Comparison of ENCODE assay signal across 3 cellular contexts in the genomic region with DNA sequence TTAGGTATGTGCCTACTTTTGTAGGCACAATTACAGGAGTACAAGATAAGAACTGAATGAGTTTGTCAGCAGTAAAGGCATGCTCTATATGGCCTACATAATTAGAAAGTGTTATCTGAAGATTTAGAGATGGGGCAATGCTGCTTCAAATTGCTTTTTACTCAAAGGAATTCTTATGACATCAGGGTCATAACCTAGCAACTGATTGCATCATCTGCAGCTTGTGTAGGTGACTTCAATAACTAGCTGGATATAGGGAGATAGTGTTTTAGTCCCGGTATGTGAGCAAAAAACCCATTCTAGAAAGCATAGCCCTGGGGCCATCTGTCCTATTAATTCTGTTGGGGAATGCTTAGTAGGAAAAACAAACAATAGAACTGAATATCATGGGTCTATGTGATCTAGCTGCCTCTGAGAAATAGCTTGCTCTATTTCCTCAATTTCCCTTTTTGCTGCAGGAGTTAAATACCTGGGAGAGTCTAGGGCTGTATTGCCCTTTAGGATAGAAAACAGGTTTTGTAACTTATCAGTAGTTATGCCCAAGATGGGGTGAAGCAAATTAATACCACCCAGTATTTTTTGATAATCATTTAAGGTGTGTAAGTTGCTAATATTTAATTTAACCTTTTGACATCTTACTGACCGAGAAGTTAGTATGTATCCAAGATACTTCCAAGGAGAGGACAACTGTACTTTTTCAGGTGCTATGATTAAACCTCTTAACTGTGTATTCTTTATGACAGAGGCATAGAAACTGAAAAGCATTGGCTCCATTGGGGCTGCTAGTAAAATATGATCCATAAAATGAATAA. TPM values are rescaled to one million over a fixed set of nuclear protein-coding genes. Genes with fewer than 3 reads are reported as not detected.
"Had no signal": no experiment of that assay in that cellular context is flagged by ENCODE, and none has a peak within 500 bp of the region (broad histone marks: within the 10 kb centered on the region; RNA-seq: fewer than 3 reads in every experiment).

No MANE protein-coding gene starts in this region.

RNA-seq across cellular contexts. Expression of a gene that starts 55.4 kb away (rescaled TPM):
- total RNA-seq: kidney epithelial cell, mammary epithelial cell, vagina had no signal
